8 cellular contexts compared by ENCODE assay signal in the genomic region with DNA sequence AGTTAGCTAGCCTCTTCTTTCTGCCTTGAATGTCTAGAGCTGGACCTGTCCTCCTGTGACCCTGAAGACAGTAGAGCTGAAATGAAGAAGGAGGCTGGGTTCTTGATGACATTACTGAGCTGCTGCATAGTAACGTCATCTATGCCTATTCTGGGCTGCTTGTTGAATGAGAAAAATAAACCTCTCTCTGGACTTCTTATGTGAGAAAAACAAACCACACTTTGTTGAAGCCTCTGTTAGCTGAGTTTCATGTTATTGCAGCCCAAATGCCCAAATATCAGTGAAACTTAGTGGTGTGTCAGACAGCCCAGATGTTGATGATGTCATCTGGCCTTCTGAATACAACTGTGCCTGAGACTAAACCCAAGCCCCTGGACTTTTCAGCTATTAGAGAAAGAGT.
DNase-seq lines count a peak whose midpoint lies in the region; ATAC-seq and TF ChIP-seq lines count a peak whose summit lies in the region.

No MANE protein-coding gene starts in this region.

- no peaks in the 10 kb centered on the region for H3K36me3 Mint-ChIP-seq in T-helper 17 cell (ENCODE audit: low read depth)
- H3K36me3 Mint-ChIP-seq in immature natural killer cell = no peaks in the 10 kb centered on the region
- no peaks in the 10 kb centered on the region for H3K36me3 Mint-ChIP-seq in WTC11

- H3K27me3 Mint-ChIP-seq in T-helper 17 cell = no peaks in the 10 kb centered on the region
- peaks cover 3 to 8% (median 7%) of the 10 kb centered on the region in 3 donors for H3K27me3 Mint-ChIP-seq in immature natural killer cell (ENCODE audit: low read depth in 3 of 3)
- no peaks in the 10 kb centered on the region; the same call in 1 of the 2 replicates for H3K27me3 Mint-ChIP-seq in WTC11 (ENCODE audit: low read depth)

- POLR2A ChIA-PET in WTC11 (lab: Charles Lee) = no interaction called here

- no peak for DNase-seq in T-helper 17 cell
- DNase-seq in myocyte (ENCODE audit: low read depth) = peak; percentile 56
- no peak for DNase-seq in immature natural killer cell
- DNase-seq in activated CD8-positive, alpha-beta memory T cell treated with anti-CD3 and anti-CD28 coated beads, Interleukin-2, amount 50 U/mL, for 4 hours = no peak
- DNase-seq in WTC11 (ENCODE audit: low spot score) = no peak
- DNase-seq in HK-2 (ENCODE audit: unreplicated experiment) = no peak

- ATAC-seq in GM18873 (IDR thresholded peaks at IDR 0.05; ENCODE audit: low FRiP score, unreplicated experiment) (peak; percentile 69), HG02759 (IDR thresholded peaks at IDR 0.05; ENCODE audit: unreplicated experiment) (peak; percentile 86), T-helper 17 cell (no peak), WTC11 (no peak)

- H3K9me3 ChIP-seq in T-helper 17 cell (ENCODE audit: control insufficient read depth, low read length, poor library complexity, severe bottlenecking) = no peaks in the 10 kb centered on the region

- peak overlapping the region; percentile 83 for H3K27ac Mint-ChIP-seq in T-helper 17 cell
- H3K27ac Mint-ChIP-seq in immature natural killer cell = no peak overlapping the region
- no peak overlapping the region for H3K27ac Mint-ChIP-seq in WTC11

- H3K4me3 Mint-ChIP-seq in T-helper 17 cell (no peak overlapping the region), immature natural killer cell (no peak overlapping the region), WTC11 (no peak overlapping the region)

- no peaks in the 10 kb centered on the region for H3K9me3 Mint-ChIP-seq in immature natural killer cell
- no peaks in the 10 kb centered on the region for H3K9me3 Mint-ChIP-seq in WTC11

- CTCF ChIA-PET in WTC11 (lab: Charles Lee) = interaction anchor here (0.7 to 1.6 kb wide), 5 partner anchors 11 to 657 kb away, joined by 3 read pairs; no protein-coding TSS in a partner anchor

- H3K4me1 Mint-ChIP-seq in T-helper 17 cell = peaks cover 13% of the 10 kb centered on the region
- H3K4me1 Mint-ChIP-seq in immature natural killer cell = peaks cover 6 to 12% of the 10 kb centered on the region in 2 donors
- H3K4me1 Mint-ChIP-seq in WTC11 = peaks cover 21% of the 10 kb centered on the region

- TF ChIP-seq CTCF in WTC11 (IDR thresholded peaks at IDR 0.05) = no peak

TF ChIP-seq in WTC11, 78 proteins besides CTCF, POLR2A, EP300 and RAD21:
- TF ChIP-seq, protein P1, sequence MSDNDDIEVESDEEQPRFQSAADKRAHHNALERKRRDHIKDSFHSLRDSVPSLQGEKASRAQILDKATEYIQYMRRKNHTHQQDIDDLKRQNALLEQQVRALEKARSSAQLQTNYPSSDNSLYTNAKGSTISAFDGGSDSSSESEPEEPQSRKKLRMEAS (CRISPR knock-in tag; IDR thresholded peaks at IDR 0.05) = no peak
- TF ChIP-seq, protein P2, sequence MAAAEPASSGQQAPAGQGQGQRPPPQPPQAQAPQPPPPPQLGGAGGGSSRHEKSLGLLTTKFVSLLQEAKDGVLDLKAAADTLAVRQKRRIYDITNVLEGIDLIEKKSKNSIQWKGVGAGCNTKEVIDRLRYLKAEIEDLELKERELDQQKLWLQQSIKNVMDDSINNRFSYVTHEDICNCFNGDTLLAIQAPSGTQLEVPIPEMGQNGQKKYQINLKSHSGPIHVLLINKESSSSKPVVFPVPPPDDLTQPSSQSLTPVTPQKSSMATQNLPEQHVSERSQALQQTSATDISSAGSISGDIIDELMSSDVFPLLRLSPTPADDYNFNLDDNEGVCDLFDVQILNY (CRISPR knock-in tag; IDR thresholded peaks at IDR 0.05) = no peak
- TF ChIP-seq, protein P3, sequence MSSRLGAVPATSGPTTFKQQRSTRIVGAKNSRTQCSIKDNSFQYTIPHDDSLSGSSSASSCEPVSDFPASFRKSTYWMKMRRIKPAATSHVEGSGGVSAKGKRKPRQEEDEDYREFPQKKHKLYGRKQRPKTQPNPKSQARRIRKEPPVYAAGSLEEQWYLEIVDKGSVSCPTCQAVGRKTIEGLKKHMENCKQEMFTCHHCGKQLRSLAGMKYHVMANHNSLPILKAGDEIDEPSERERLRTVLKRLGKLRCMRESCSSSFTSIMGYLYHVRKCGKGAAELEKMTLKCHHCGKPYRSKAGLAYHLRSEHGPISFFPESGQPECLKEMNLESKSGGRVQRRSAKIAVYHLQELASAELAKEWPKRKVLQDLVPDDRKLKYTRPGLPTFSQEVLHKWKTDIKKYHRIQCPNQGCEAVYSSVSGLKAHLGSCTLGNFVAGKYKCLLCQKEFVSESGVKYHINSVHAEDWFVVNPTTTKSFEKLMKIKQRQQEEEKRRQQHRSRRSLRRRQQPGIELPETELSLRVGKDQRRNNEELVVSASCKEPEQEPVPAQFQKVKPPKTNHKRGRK (CRISPR knock-in tag; IDR thresholded peaks at IDR 0.05; ENCODE audit: borderline replicate concordance) = no peak
- TF ChIP-seq, protein P4, sequence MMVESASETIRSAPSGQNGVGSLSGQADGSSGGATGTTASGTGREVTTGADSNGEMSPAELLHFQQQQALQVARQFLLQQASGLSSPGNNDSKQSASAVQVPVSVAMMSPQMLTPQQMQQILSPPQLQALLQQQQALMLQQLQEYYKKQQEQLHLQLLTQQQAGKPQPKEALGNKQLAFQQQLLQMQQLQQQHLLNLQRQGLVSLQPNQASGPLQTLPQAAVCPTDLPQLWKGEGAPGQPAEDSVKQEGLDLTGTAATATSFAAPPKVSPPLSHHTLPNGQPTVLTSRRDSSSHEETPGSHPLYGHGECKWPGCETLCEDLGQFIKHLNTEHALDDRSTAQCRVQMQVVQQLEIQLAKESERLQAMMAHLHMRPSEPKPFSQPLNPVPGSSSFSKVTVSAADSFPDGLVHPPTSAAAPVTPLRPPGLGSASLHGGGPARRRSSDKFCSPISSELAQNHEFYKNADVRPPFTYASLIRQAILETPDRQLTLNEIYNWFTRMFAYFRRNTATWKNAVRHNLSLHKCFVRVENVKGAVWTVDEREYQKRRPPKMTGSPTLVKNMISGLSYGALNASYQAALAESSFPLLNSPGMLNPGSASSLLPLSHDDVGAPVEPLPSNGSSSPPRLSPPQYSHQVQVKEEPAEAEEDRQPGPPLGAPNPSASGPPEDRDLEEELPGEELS (CRISPR knock-in tag; IDR thresholded peaks at IDR 0.05) = no peak
- no peak for TF ChIP-seq FOXK1 (CRISPR knock-in tag; IDR thresholded peaks at IDR 0.05)
- no peak for TF ChIP-seq RELA (CRISPR knock-in tag; IDR thresholded peaks at IDR 0.05; ENCODE audit: borderline replicate concordance)
- TF ChIP-seq, protein P5, sequence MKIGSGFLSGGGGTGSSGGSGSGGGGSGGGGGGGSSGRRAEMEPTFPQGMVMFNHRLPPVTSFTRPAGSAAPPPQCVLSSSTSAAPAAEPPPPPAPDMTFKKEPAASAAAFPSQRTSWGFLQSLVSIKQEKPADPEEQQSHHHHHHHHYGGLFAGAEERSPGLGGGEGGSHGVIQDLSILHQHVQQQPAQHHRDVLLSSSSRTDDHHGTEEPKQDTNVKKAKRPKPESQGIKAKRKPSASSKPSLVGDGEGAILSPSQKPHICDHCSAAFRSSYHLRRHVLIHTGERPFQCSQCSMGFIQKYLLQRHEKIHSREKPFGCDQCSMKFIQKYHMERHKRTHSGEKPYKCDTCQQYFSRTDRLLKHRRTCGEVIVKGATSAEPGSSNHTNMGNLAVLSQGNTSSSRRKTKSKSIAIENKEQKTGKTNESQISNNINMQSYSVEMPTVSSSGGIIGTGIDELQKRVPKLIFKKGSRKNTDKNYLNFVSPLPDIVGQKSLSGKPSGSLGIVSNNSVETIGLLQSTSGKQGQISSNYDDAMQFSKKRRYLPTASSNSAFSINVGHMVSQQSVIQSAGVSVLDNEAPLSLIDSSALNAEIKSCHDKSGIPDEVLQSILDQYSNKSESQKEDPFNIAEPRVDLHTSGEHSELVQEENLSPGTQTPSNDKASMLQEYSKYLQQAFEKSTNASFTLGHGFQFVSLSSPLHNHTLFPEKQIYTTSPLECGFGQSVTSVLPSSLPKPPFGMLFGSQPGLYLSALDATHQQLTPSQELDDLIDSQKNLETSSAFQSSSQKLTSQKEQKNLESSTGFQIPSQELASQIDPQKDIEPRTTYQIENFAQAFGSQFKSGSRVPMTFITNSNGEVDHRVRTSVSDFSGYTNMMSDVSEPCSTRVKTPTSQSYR (CRISPR knock-in tag; IDR thresholded peaks at IDR 0.05) = no peak
- no peak for TF ChIP-seq ZNF219 (CRISPR knock-in tag; IDR thresholded peaks at IDR 0.05; ENCODE audit: borderline replicate concordance)
- no peak for TF ChIP-seq MYBL2 (CRISPR knock-in tag; IDR thresholded peaks at IDR 0.05)
- TF ChIP-seq, protein P6, sequence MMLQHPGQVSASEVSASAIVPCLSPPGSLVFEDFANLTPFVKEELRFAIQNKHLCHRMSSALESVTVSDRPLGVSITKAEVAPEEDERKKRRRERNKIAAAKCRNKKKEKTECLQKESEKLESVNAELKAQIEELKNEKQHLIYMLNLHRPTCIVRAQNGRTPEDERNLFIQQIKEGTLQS (CRISPR knock-in tag; conservative IDR thresholded peaks at IDR 0.05) = no peak

Comparison
In these comparisons a context has a peak if more than half of its experiments do, and no peak if none do; other contexts are left out.
1. ATAC-seq: peak in GM18873 (single experiment) and HG02759 (single experiment); none in T-helper 17 cell (single experiment) and WTC11 (single experiment).